ENCODE assay signal across 23 cellular contexts in the genomic region with DNA sequence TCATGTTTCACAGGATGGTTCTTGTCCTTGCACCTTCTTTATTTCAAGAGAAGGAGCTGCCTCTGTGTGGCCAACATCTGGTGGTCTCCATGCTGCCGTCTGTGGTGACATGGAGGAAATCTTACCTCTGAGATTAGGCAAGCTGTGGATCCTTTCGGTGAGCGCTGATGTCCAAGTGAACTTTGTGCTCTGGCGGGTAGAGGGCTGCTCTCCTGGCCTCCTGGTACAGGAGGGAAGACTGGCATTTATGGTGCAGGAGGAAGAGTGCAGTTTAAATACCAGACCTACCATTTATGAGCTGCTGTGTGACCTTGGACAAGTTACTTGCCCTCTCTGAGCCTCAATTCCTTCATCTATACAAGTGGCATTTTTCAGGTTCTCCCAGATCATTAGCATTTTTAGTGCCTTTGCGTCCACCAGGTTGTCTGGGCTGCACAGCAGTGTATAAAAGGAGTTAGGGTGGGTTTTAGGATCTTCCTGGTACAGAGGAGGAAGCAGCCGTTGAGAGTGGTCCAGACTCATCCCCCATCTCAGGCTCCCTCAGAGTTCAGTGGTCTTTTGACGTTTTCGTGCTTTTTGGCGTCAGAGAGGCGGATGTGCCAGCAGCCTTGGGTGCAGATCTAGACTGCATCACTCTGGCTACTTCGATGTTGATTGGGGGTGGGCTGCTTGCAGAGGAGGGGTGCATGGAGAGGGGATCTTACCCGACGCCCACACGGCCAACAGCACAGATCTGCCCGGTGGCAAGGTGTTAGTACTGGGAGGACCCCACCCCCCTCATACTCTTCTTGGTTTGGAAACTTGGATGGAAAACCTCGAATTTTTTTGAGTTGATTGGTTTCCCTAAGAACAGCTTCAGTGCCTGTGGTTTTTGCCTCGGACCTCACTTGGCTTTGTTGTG.
DNase-seq lines count a peak whose midpoint lies in the region; ATAC-seq and TF ChIP-seq lines count a peak whose summit lies in the region.
"Had no signal": no experiment of that assay in that cellular context is flagged by ENCODE, and none has a peak within 500 bp of the region (broad histone marks: within the 10 kb centered on the region; RNA-seq: fewer than 3 reads in every experiment).

No MANE protein-coding gene starts in this region.

- CTCF ChIA-PET in Panc1 (lab: Charles Lee), result no interaction called here

- DNase-seq in GM23338 (ENCODE audit: low spot score), result no peak
- DNase-seq in Panc1 (ENCODE audit: low read depth, low spot score), result no peak
- no peak for DNase-seq in left lung
- no peak for DNase-seq in stimulated activated effector memory CD8-positive, alpha-beta T cell treated with anti-CD3 and anti-CD28 coated beads, Interleukin-12 subunit alpha, Interleukin-12 subunit beta, amount 100 ng/mL, for 72 hours (ENCODE audit: low spot score in 2 of 2)
- DNase-seq in endodermal cell, result no peak
- DNase-seq in testis, result no peak
- no peak for DNase-seq in GM03348 (ENCODE audit: low spot score)
- DNase-seq: activated CD4-positive, alpha-beta T cell treated with anti-CD3 and anti-CD28 coated beads for 4 hours; activated T-cell treated with anti-CD3 and anti-CD28 coated beads for 4 hours; CD8-positive, alpha-beta memory T cell; DMS 273 treated with DMSO at 0.1 percent for 48 hours; MV-4-11; naive thymus-derived CD4-positive, alpha-beta T cell; NCI-H1436 treated with DMSO at 0.1 percent for 48 hours; SIG-M5; stimulated activated naive CD8-positive, alpha-beta T cell treated with anti-CD3 and anti-CD28 coated beads, Interleukin-15, Interleukin-2, amounts not matched to agents 100 U/mL and 50 U/mL, for 24 hours; T-helper 9 cell had no signal

- 81 to 89% methylated on average over 7 to 17 of the region's 17 CpGs for WGBS in endodermal cell (ENCODE audit: insufficient coverage in 1 of 2, insufficient read length in 1 of 2), 2 experiments
- 63 to 80% methylated on average over 5 to 17 of the region's 17 CpGs for WGBS in testis, 2 donors

- POLR2A ChIA-PET in Panc1 (lab: Charles Lee), result no interaction called here

- no peaks in the 10 kb centered on the region; the same call in 2 of the 3 replicates for H3K36me3 Mint-ChIP-seq in GM23338 (ENCODE audit: low read depth)
- H3K36me3 Mint-ChIP-seq in stimulated activated effector memory CD8-positive, alpha-beta T cell treated with anti-CD3 and anti-CD28 coated beads, Interleukin-12 subunit alpha, Interleukin-12 subunit beta, amount 100 ng/mL, for 72 hours, result peaks cover 60% of the 10 kb centered on the region
- H3K36me3 Mint-ChIP-seq in endodermal cell (ENCODE audit: low read depth), result no peaks in the 10 kb centered on the region

- H3K27ac Mint-ChIP-seq in GM23338, result no peak overlapping the region
- H3K27ac Mint-ChIP-seq in stimulated activated effector memory CD8-positive, alpha-beta T cell treated with anti-CD3 and anti-CD28 coated beads, Interleukin-12 subunit alpha, Interleukin-12 subunit beta, amount 100 ng/mL, for 72 hours, result peak overlapping the region; percentile 14
- no peak overlapping the region for H3K27ac Mint-ChIP-seq in endodermal cell
- H3K27ac Mint-ChIP-seq: activated naive CD4-positive, alpha-beta T cell treated with anti-CD3 and anti-CD28 coated beads, Interleukin-2, amount 50 U/mL, for 24 hours; naive thymus-derived CD4-positive, alpha-beta T cell had no signal

- no peaks in the 10 kb centered on the region for H3K79me2 ChIP-seq in GM23338 (replicated peaks; ENCODE audit: insufficient read depth)

- no peaks in the 10 kb centered on the region for H3K4me1 ChIP-seq in GM23338 (ENCODE audit: insufficient read depth)
- H3K4me1 ChIP-seq in Panc1 (ENCODE audit: control insufficient read depth, insufficient read depth, low read length), result peaks cover 6% of the 10 kb centered on the region; the same call in 1 of the 2 replicates
- no peaks in the 10 kb centered on the region for H3K4me1 ChIP-seq in left lung
- peaks cover 3% of the 10 kb centered on the region for H3K4me1 ChIP-seq in endodermal cell (ENCODE audit: control insufficient read depth, insufficient read depth, low read length)
- no peaks in the 10 kb centered on the region for H3K4me1 ChIP-seq in testis
- H3K4me1 ChIP-seq: Peyer's patch had no signal

- H4K20me1 ChIP-seq in GM23338 (replicated peaks; ENCODE audit: insufficient read depth), result no peaks in the 10 kb centered on the region

- ATAC-seq in GM23338, result peak; percentile 52
- ATAC-seq in Panc1, result peak; percentile 43
- ATAC-seq in left lung, result peak; percentile 19
- ATAC-seq in stimulated activated effector memory CD8-positive, alpha-beta T cell treated with anti-CD3 and anti-CD28 coated beads, Interleukin-12 subunit alpha, Interleukin-12 subunit beta, amount 100 ng/mL, for 72 hours, result no peak
- ATAC-seq: naive thymus-derived CD4-positive, alpha-beta T cell; stimulated activated naive CD8-positive, alpha-beta T cell treated with anti-CD3 and anti-CD28 coated beads, Interleukin-15, Interleukin-2, amounts not matched to agents 100 U/mL and 50 U/mL, for 24 hours had no signal

- no peak for TF ChIP-seq POLR2A in testis (IDR thresholded peaks at IDR 0.05)

- H3K27me3 ChIP-seq in GM23338 (ENCODE audit: insufficient read depth) (no peaks in the 10 kb centered on the region), Panc1 (ENCODE audit: control insufficient read depth, insufficient read depth, low read length) (no peaks in the 10 kb centered on the region), left lung (no peaks in the 10 kb centered on the region), endodermal cell (ENCODE audit: control insufficient read depth, insufficient read depth, low read length, poor library complexity, severe bottlenecking) (no peaks in the 10 kb centered on the region), testis (no peaks in the 10 kb centered on the region)
- H3K27me3 ChIP-seq: brain microvascular endothelial cell, Peyer's patch, vagina had no signal

- H3K9me3 Mint-ChIP-seq in GM23338 (no peaks in the 10 kb centered on the region), endodermal cell (no peaks in the 10 kb centered on the region)
- no peaks in the 10 kb centered on the region for H3K9me3 Mint-ChIP-seq in stimulated activated effector memory CD8-positive, alpha-beta T cell treated with anti-CD3 and anti-CD28 coated beads, Interleukin-12 subunit alpha, Interleukin-12 subunit beta, amount 100 ng/mL, for 72 hours
- H3K9me3 Mint-ChIP-seq: activated naive CD4-positive, alpha-beta T cell treated with anti-CD3 and anti-CD28 coated beads, Interleukin-2, amount 50 U/mL, for 24 hours; CD8-positive, alpha-beta memory T cell had no signal

- BruUV-seq in Panc1 (replicated peaks; lab: Mats Ljungman, UMichigan), result no TSS peak

- H3K4me2 ChIP-seq in GM23338, result no peak overlapping the region

- H3K27me3 Mint-ChIP-seq in GM23338 (ENCODE audit: insufficient read depth, low read depth, poor library complexity) (peaks cover 2% of the 10 kb centered on the region), endodermal cell (ENCODE audit: insufficient read depth) (no peaks in the 10 kb centered on the region)
- H3K27me3 Mint-ChIP-seq: activated naive CD4-positive, alpha-beta T cell treated with anti-CD3 and anti-CD28 coated beads, Interleukin-2, amount 50 U/mL, for 24 hours; CD8-positive, alpha-beta memory T cell; naive thymus-derived CD4-positive, alpha-beta T cell had no signal

- H3K4me1 Mint-ChIP-seq in GM23338, result peaks cover 7% of the 10 kb centered on the region
- peaks cover 9% of the 10 kb centered on the region for H3K4me1 Mint-ChIP-seq in stimulated activated effector memory CD8-positive, alpha-beta T cell treated with anti-CD3 and anti-CD28 coated beads, Interleukin-12 subunit alpha, Interleukin-12 subunit beta, amount 100 ng/mL, for 72 hours
- no peaks in the 10 kb centered on the region for H3K4me1 Mint-ChIP-seq in endodermal cell
- H3K4me1 Mint-ChIP-seq: activated naive CD4-positive, alpha-beta T cell treated with anti-CD3 and anti-CD28 coated beads, Interleukin-2, amount 50 U/mL, for 24 hours; CD8-positive, alpha-beta memory T cell; naive thymus-derived CD4-positive, alpha-beta T cell had no signal

- no peak overlapping the region for H3K9ac ChIP-seq in endodermal cell (ENCODE audit: extremely low read depth, low read length, poor library complexity, severe bottlenecking)

- in situ Hi-C loops in Panc1 (cut with HindIII; ENCODE audit: low pct_unique_long_range_greater_than_20kb, low sequenced_read_pairs), result no loop called here

- intact Hi-C loops in Panc1 (cut with micrococcal nuclease; ENCODE audit: unreplicated experiment) (loop anchor here (1.0 to 5.0 kb wide), 2 partner anchors 322 to 402 kb away; a partner anchor contains a TSS), left lung (cut with DNase I) (no loop called here), testis (cut with DNase I; ENCODE audit: low total_unique reads) (no loop called here)

- H3K27ac ChIP-seq in GM23338 (ENCODE audit: low read depth) (no peak overlapping the region), Panc1 (ENCODE audit: low read length) (no peak overlapping the region), left lung (no peak overlapping the region), endodermal cell (ENCODE audit: low read depth, low read length) (no peak overlapping the region), testis (no peak overlapping the region)
- H3K27ac ChIP-seq: brain microvascular endothelial cell, Peyer's patch, vagina, VCaP had no signal

- H3K4me3 Mint-ChIP-seq in GM23338 (no peak overlapping the region), endodermal cell (no peak overlapping the region)
- H3K4me3 Mint-ChIP-seq in stimulated activated effector memory CD8-positive, alpha-beta T cell treated with anti-CD3 and anti-CD28 coated beads, Interleukin-12 subunit alpha, Interleukin-12 subunit beta, amount 100 ng/mL, for 72 hours, result no peak overlapping the region
- H3K4me3 Mint-ChIP-seq: activated naive CD4-positive, alpha-beta T cell treated with anti-CD3 and anti-CD28 coated beads, Interleukin-2, amount 50 U/mL, for 24 hours; naive thymus-derived CD4-positive, alpha-beta T cell had no signal

- no peaks in the 10 kb centered on the region for H3F3A ChIP-seq in GM23338 (replicated peaks; ENCODE audit: low read depth)

- H3K9me2 ChIP-seq in GM23338 (ENCODE audit: insufficient read depth), result no peaks in the 10 kb centered on the region

- no peaks in the 10 kb centered on the region for H3K36me3 ChIP-seq in GM23338 (ENCODE audit: insufficient read depth)
- H3K36me3 ChIP-seq in Panc1 (ENCODE audit: control insufficient read depth, insufficient read depth, low read length), result no peaks in the 10 kb centered on the region
- peaks cover 0 to 42% of the 10 kb centered on the region in 2 donors for H3K36me3 ChIP-seq in left lung
- H3K36me3 ChIP-seq in endodermal cell (ENCODE audit: control insufficient read depth, insufficient read depth, low read length), result no peaks in the 10 kb centered on the region
- no peaks in the 10 kb centered on the region for H3K36me3 ChIP-seq in testis (ENCODE audit: low read depth, missing control alignments)
- H3K36me3 ChIP-seq: brain microvascular endothelial cell had no signal

- H3K9me3 ChIP-seq in Panc1 (ENCODE audit: control insufficient read depth, insufficient read depth, low read depth, low read length) (no peaks in the 10 kb centered on the region), left lung (no peaks in the 10 kb centered on the region), endodermal cell (ENCODE audit: control insufficient read depth, low read length) (no peaks in the 10 kb centered on the region), testis (no peaks in the 10 kb centered on the region)
- H3K9me3 ChIP-seq: Peyer's patch, vagina had no signal

- TF ChIP-seq CTCF in GM23338 (conservative IDR thresholded peaks at IDR 0.05; ENCODE audit: low read depth in 2 of 2) (no peak), Panc1 (IDR thresholded peaks at IDR 0.05) (no peak), left lung (IDR thresholded peaks at IDR 0.05) (no peak), endodermal cell (conservative IDR thresholded peaks at IDR 0.05) (no peak), testis (IDR thresholded peaks at IDR 0.05) (no peak)

- no peak overlapping the region for H2AFZ ChIP-seq in GM23338

- H3K4me3 ChIP-seq in GM23338 (no peak overlapping the region), Panc1 (ENCODE audit: low read depth in 2 of 2, low read length in 2 of 2) (no peak overlapping the region), left lung (no peak overlapping the region), endodermal cell (ENCODE audit: low read length) (no peak overlapping the region), testis (no peak overlapping the region)
- H3K4me3 ChIP-seq: lung, Peyer's patch, vagina had no signal
